27 cellular contexts compared by ENCODE assay signal in genomic region chr19:49774969-49775368, GRCh38. TPM values are rescaled to one million over a fixed set of nuclear protein-coding genes. Genes with fewer than 3 reads are reported as not detected.
A peak's percentile ranks its signal among the peaks of the same experiment; 100 is the strongest.
DNase-seq lines count a peak whose midpoint lies in the region; ATAC-seq, FAIRE-seq and TF ChIP-seq lines count a peak whose summit lies in the region.
"Had no signal": no experiment of that assay in that cellular context is flagged by ENCODE, and none has a peak within 500 bp of the region (broad histone marks: within the 10 kb centered on the region; RNA-seq: fewer than 3 reads in every experiment).

No MANE protein-coding gene starts in this region.

- H3K4me3 ChIP-seq in K562 = no peak overlapping the region
- no peak overlapping the region for H3K4me3 ChIP-seq in neutrophil (ENCODE audit: low read depth in 1 of 2, low read length in 1 of 2)
- no peak overlapping the region for H3K4me3 ChIP-seq in MM.1S (ENCODE audit: low read length)
- H3K4me3 ChIP-seq: A549; BLaER1 treated with 17β-estradiol and CSF1 and Interleukin-3, amounts not matched to agents 10 nM and 100 nM; HAP-1 had no signal

- H3K36me3 Mint-ChIP-seq in natural killer cell (no peaks in the 10 kb centered on the region), type B pancreatic cell (peaks cover 14% of the 10 kb centered on the region)
- no peaks in the 10 kb centered on the region for H3K36me3 Mint-ChIP-seq in natural killer cell treated with Interleukin-12 subunit alpha and Interleukin-12 subunit beta and Interleukin-15 and Interleukin-18, amount 100 ng/mL, for 72 hours

- POLR2A ChIA-PET in K562 (lab: Yijun Ruan, JAX) = no interaction called here

- peak overlapping the region; percentile 87 to 92 for H3K27ac Mint-ChIP-seq in natural killer cell
- H3K27ac Mint-ChIP-seq in natural killer cell treated with Interleukin-12 subunit alpha and Interleukin-12 subunit beta and Interleukin-15 and Interleukin-18, amount 100 ng/mL, for 72 hours = peak overlapping the region in 1 of 2 donors; percentile 89
- H3K27ac Mint-ChIP-seq in type B pancreatic cell = peak overlapping the region; percentile 98
- H3K27ac Mint-ChIP-seq: CD4-positive, alpha-beta T cell had no signal

- H3K36me3 ChIP-seq in K562 (ENCODE audit: control insufficient read depth, insufficient read depth, low read length) (peaks cover 53% of the 10 kb centered on the region), neutrophil (peaks cover 21% of the 10 kb centered on the region), MM.1S (replicated peaks; ENCODE audit: insufficient read depth, low read length) (no peaks in the 10 kb centered on the region)
- H3K36me3 ChIP-seq: BE2C, HAP-1 had no signal

- TF ChIP-seq EP300 in K562 (IDR thresholded peaks at IDR 0.05; ENCODE audit: low read length) = no peak

- no peaks in the 10 kb centered on the region for H3K27me3 Mint-ChIP-seq in natural killer cell (ENCODE audit: low read depth in 2 of 2)
- H3K27me3 Mint-ChIP-seq in natural killer cell treated with Interleukin-12 subunit alpha and Interleukin-12 subunit beta and Interleukin-15 and Interleukin-18, amount 100 ng/mL, for 72 hours = no peaks in the 10 kb centered on the region
- no peaks in the 10 kb centered on the region for H3K27me3 Mint-ChIP-seq in type B pancreatic cell
- H3K27me3 Mint-ChIP-seq: CD4-positive, alpha-beta T cell; CD8-positive, alpha-beta memory T cell had no signal

- no peaks in the 10 kb centered on the region for H3K9me2 ChIP-seq in MM.1S (replicated peaks; ENCODE audit: insufficient read depth, low read length)

- intact Hi-C loops in natural killer cell (cut with micrococcal nuclease) (no loop called here), K562 (cut with micrococcal nuclease) (no loop called here)

- DNase-seq in natural killer cell (no peak), K562 (ENCODE audit: extremely low read depth in 1 of 4, low spot score in 3 of 4) (no peak), type B pancreatic cell (ENCODE audit: extremely low spot score, unreplicated experiment) (no peak), MM.1S (no peak), EL (no peak)
- DNase-seq in natural killer cell treated with Interleukin-12 subunit alpha and Interleukin-12 subunit beta and Interleukin-15 and Interleukin-18, amount 100 ng/mL, for 72 hours (ENCODE audit: low spot score) = no peak
- no peak for DNase-seq in activated CD4-positive, alpha-beta T cell treated with anti-CD3 and anti-CD28 coated beads, Interleukin-2, amount 50 U/mL, for 1 hour
- DNase-seq: 8988T; ACHN; AML-193; BE2C; CD4-positive, alpha-beta T cell; CD8-positive, alpha-beta memory T cell; DMS 273 treated with DMSO at 0.1 percent for 48 hours; DMS79; GF-D8; GOT3 had no signal

- H3K4me1 Mint-ChIP-seq in natural killer cell (peaks cover 38 to 61% of the 10 kb centered on the region in 2 donors), type B pancreatic cell (ENCODE audit: unreplicated experiment) (peaks cover 16% of the 10 kb centered on the region)
- peaks cover 31 to 56% of the 10 kb centered on the region in 2 donors for H3K4me1 Mint-ChIP-seq in natural killer cell treated with Interleukin-12 subunit alpha and Interleukin-12 subunit beta and Interleukin-15 and Interleukin-18, amount 100 ng/mL, for 72 hours (ENCODE audit: low read depth in 2 of 2)

- no peak for FAIRE-seq in K562 (lab: Jason Lieb, UNC)
- FAIRE-seq: A549, D721Med, GM12891, GM18507, H54 had no signal

- TF ChIP-seq CTCF in natural killer cell (IDR thresholded peaks at IDR 0.05) (no peak), K562 (IDR thresholded peaks at IDR 0.05 in 2 of 3, conservative IDR thresholded peaks at IDR 0.05 in 1 of 3; ENCODE audit: insufficient read depth in 2 of 3, low read depth in 1 of 3, low read length in 3 of 3) (no peak), neutrophil (IDR thresholded peaks at IDR 0.05) (no peak), type B pancreatic cell (conservative IDR thresholded peaks at IDR 0.05) (no peak), MM.1S (IDR thresholded peaks at IDR 0.05; ENCODE audit: low read length) (no peak)

- no peaks in the 10 kb centered on the region for H3K27me3 ChIP-seq in K562 (ENCODE audit: control insufficient read depth in 2 of 2, insufficient read depth in 2 of 2, low read length in 2 of 2)
- H3K27me3 ChIP-seq in neutrophil = no peaks in the 10 kb centered on the region
- H3K27me3 ChIP-seq in MM.1S (replicated peaks; ENCODE audit: insufficient read depth, low read length) = no peaks in the 10 kb centered on the region
- H3K27me3 ChIP-seq: BE2C; BLaER1 treated with 17β-estradiol and CSF1 and Interleukin-3, amounts not matched to agents 10 nM and 100 nM had no signal

- peak overlapping the region in 1 of 2 experiments; percentile 84; a peak in 1 of 4 replicates for H3K9ac ChIP-seq in K562 (ENCODE audit: insufficient read depth in 1 of 2, low read depth in 2 of 2, low read length in 2 of 2)
- no peak overlapping the region for H3K9ac ChIP-seq in MM.1S (ENCODE audit: low read length)

- in situ Hi-C loops in K562 (cut with MboI) = no loop called here

- H2AFZ ChIP-seq in K562 (ENCODE audit: low read depth, low read length) (no peak overlapping the region), MM.1S (ENCODE audit: low read length) (no peak overlapping the region)

- no peaks in the 10 kb centered on the region for H3F3A ChIP-seq in MM.1S (ENCODE audit: insufficient read depth, low read length)

- TF ChIP-seq RAD21 in K562 (CRISPR knock-in tag; conservative IDR thresholded peaks at IDR 0.05 in 1 of 2, IDR thresholded peaks at IDR 0.05 in 1 of 2) = no peak

- no peak overlapping the region for H3K4me2 ChIP-seq in K562 (ENCODE audit: insufficient read depth, low read length)
- no peak overlapping the region for H3K4me2 ChIP-seq in MM.1S (ENCODE audit: low read depth, low read length)
- H3K4me2 ChIP-seq: A549; BLaER1 treated with 17β-estradiol and CSF1 and Interleukin-3, amounts not matched to agents 10 nM and 100 nM had no signal

- no TSS peak for BruUV-seq in K562 (replicated peaks; lab: Mats Ljungman, UMichigan)

- H3K9me3 ChIP-seq in K562 (replicated peaks; ENCODE audit: control insufficient read depth, insufficient read depth, low read depth, low read length) (no peaks in the 10 kb centered on the region), neutrophil (no peaks in the 10 kb centered on the region), MM.1S (replicated peaks; ENCODE audit: insufficient read depth, low read length) (no peaks in the 10 kb centered on the region)
- H3K9me3 ChIP-seq: A549; BE2C; BLaER1 treated with 17β-estradiol and CSF1 and Interleukin-3, amounts not matched to agents 10 nM and 100 nM; HAP-1 had no signal

- H3K9me3 Mint-ChIP-seq in natural killer cell = no peaks in the 10 kb centered on the region
- no peaks in the 10 kb centered on the region for H3K9me3 Mint-ChIP-seq in natural killer cell treated with Interleukin-12 subunit alpha and Interleukin-12 subunit beta and Interleukin-15 and Interleukin-18, amount 100 ng/mL, for 72 hours
- no peaks in the 10 kb centered on the region for H3K9me3 Mint-ChIP-seq in type B pancreatic cell
- H3K9me3 Mint-ChIP-seq: CD14-positive monocyte; CD4-positive, alpha-beta T cell; CD8-positive, alpha-beta memory T cell had no signal

- H3K9me1 ChIP-seq in K562 (ENCODE audit: control insufficient read depth, insufficient read depth, low read length) = peaks cover 2% of the 10 kb centered on the region

- CTCF ChIA-PET in K562 (lab: Yijun Ruan, JAX; ENCODE audit: low intra/inter-chr PET ratio) = no interaction called here

- H3K79me2 ChIP-seq in K562 (ENCODE audit: control insufficient read depth, insufficient read depth, low read length) (peaks cover 85% of the 10 kb centered on the region), MM.1S (ENCODE audit: low read length) (peaks cover 17% of the 10 kb centered on the region)

- ATAC-seq in natural killer cell (no peak), K562 (no peak)
- ATAC-seq in natural killer cell treated with Interleukin-12 subunit alpha and Interleukin-12 subunit beta and Interleukin-15 and Interleukin-18, amount 100 ng/mL, for 72 hours = no peak

- no peak for TF ChIP-seq POLR2A in K562 (conservative IDR thresholded peaks at IDR 0.05)

- H3K27ac ChIP-seq in K562 (ENCODE audit: extremely low read depth, low read depth, low read length) (peak overlapping the region; percentile 69; the same call in 2 of the 3 replicates), neutrophil (peak overlapping the region; percentile 56), MM.1S (ENCODE audit: low read length) (no peak overlapping the region)
- H3K27ac ChIP-seq: A549; BLaER1 treated with 17β-estradiol and CSF1 and Interleukin-3, amounts not matched to agents 10 nM and 100 nM had no signal

- H3K4me3 Mint-ChIP-seq in natural killer cell (no peak overlapping the region), type B pancreatic cell (no peak overlapping the region)
- no peak overlapping the region for H3K4me3 Mint-ChIP-seq in natural killer cell treated with Interleukin-12 subunit alpha and Interleukin-12 subunit beta and Interleukin-15 and Interleukin-18, amount 100 ng/mL, for 72 hours
- H3K4me3 Mint-ChIP-seq: CD14-positive monocyte; CD4-positive, alpha-beta T cell; CD8-positive, alpha-beta memory T cell had no signal

- 91% methylated on average over 8 of the region's 8 CpGs for WGBS in K562 (ENCODE audit: insufficient coverage, low coverage, missing lambda C conversion rate)

- peaks cover 45 to 65% of the 10 kb centered on the region in 2 experiments for H3K4me1 ChIP-seq in K562 (replicated peaks in 1 of 2; ENCODE audit: control insufficient read depth in 2 of 2, insufficient read depth in 2 of 2, low read length in 2 of 2)
- H3K4me1 ChIP-seq in neutrophil (ENCODE audit: control insufficient read depth in 1 of 2, insufficient read depth in 1 of 2, low read depth in 1 of 2, low read length in 1 of 2) = peaks cover 42 to 44% of the 10 kb centered on the region in 2 experiments
- no peaks in the 10 kb centered on the region for H3K4me1 ChIP-seq in MM.1S (ENCODE audit: low read length)
- H3K4me1 ChIP-seq: A549, BE2C, HAP-1 had no signal

- H4K20me1 ChIP-seq in K562 (replicated peaks; ENCODE audit: control insufficient read depth, insufficient read depth, low read length) (peaks cover 5% of the 10 kb centered on the region; the same call in 1 of the 2 replicates), MM.1S (ENCODE audit: insufficient read depth, low read length) (no peaks in the 10 kb centered on the region)

RNA-seq across cellular contexts. Expression of gene AP2A1, which starts 8.2 kb away (rescaled TPM):
- total RNA-seq in natural killer cell (100 to 1,000 TPM; 137 to 163 (median 161) TPM), K562 (2014; rRNA removed) (77.6 and 109 TPM in 2 replicates), K562 (2014; rRNA removed; fragmentation: Illumina TruSeq; extraction: Trizol) (21.5 and 23.4 TPM in 2 replicates), K562 (2015; rRNA removed; fragmentation: Illumina TruSeq; extraction: Trizol) (29.1 and 31.8 TPM in 2 replicates), K562 (2021) (138 and 150 TPM in 2 replicates), type B pancreatic cell (ENCODE audit: low replicate concordance) (75.2 and 82.9 TPM in 2 replicates)
- 100 to 1,000 TPM; 131 to 142 TPM for total RNA-seq in natural killer cell treated with Interleukin-12 subunit alpha and Interleukin-12 subunit beta and Interleukin-15 and Interleukin-18, amount 100 ng/mL, for 72 hours
- total RNA-seq in K562 (2011; cell fraction: chromatin; rRNA removed; ENCODE audit: low replicate concordance) = 142 and 352 TPM in 2 replicates
- total RNA-seq in K562 (2011; cell fraction: nucleolus; rRNA removed) = 179 and 183 TPM in 2 replicates
- total RNA-seq in K562 (2011; cell fraction: nucleoplasm; rRNA removed) = 173 and 215 TPM in 2 replicates
- polyA plus RNA-seq in K562 (2011; rRNA removed) (31.9 and 75.2 TPM in 2 replicates), K562 (2014; fragmentation: Illumina TruSeq; extraction: Trizol) (47.0 and 81.3 TPM in 2 replicates), K562 (2014; fragmentation: Nextera tagmentation; extraction: Ambion mirVana) (1 to 10 TPM in 1 of 2 experiments, under 1 TPM in 1; 0.55 to 1.5 TPM), K562 (2014; rRNA removed) (89.6 and 91.9 TPM in 2 replicates)
- polyA plus RNA-seq in K562 (2011; cell fraction: cytosol; rRNA removed) = 57.0 and 118 TPM in 2 replicates
- 98.4 and 141 TPM in 2 replicates for polyA plus RNA-seq in K562 (2011; cell fraction: nucleus; rRNA removed)
- polyA plus RNA-seq in K562 (2012) = 97.7 and 117 TPM in 2 replicates
- polyA minus RNA-seq in K562 (2011; rRNA and poly(A)+ RNA removed) = 65.8 and 75.2 TPM in 2 replicates
- polyA minus RNA-seq in K562 (2011; cell fraction: cytosol; rRNA and poly(A)+ RNA removed) = 102 and 161 TPM in 2 replicates
- 54.4 and 66.2 TPM in 2 replicates for polyA minus RNA-seq in K562 (2011; cell fraction: nucleus; rRNA and poly(A)+ RNA removed)

RNA-seq across cellular contexts. Expression of gene TSKS, which starts 11.9 kb away (rescaled TPM):
- total RNA-seq in natural killer cell (1 to 10 TPM in 2 of 3 donors, under 1 TPM in 1; 0.35 to 2.4 (median 1.7) TPM), K562 (2014; rRNA removed) (3.3 and 4.5 TPM in 2 replicates), K562 (2014; rRNA removed; fragmentation: Illumina TruSeq; extraction: Trizol) (0.64 and 0.80 TPM in 2 replicates), K562 (2015; rRNA removed; fragmentation: Illumina TruSeq; extraction: Trizol) (1.2 and 1.3 TPM in 2 replicates), K562 (2021) (2.3 and 2.4 TPM in 2 replicates), type B pancreatic cell (ENCODE audit: low replicate concordance) (not detected in 2 replicates)
- total RNA-seq in natural killer cell treated with Interleukin-12 subunit alpha and Interleukin-12 subunit beta and Interleukin-15 and Interleukin-18, amount 100 ng/mL, for 72 hours = under 1 TPM; 0.38 to 0.53 TPM
- total RNA-seq in K562 (2011; cell fraction: chromatin; rRNA removed; ENCODE audit: low replicate concordance) = 3.2 and 5.6 TPM in 2 replicates
- total RNA-seq in K562 (2011; cell fraction: nucleolus; rRNA removed) = 4.0 and 5.0 TPM in 2 replicates
- total RNA-seq in K562 (2011; cell fraction: nucleoplasm; rRNA removed) = 2.4 TPM in 2 replicates
- polyA plus RNA-seq in K562 (2011; rRNA removed) (0.75 and 1.4 TPM in 2 replicates), K562 (2014; fragmentation: Illumina TruSeq; extraction: Trizol) (0.70 and 1.2 TPM in 2 replicates), K562 (2014; fragmentation: Nextera tagmentation; extraction: Ambion mirVana) (under 1 TPM; 0.14 to 0.35 TPM), K562 (2014; rRNA removed) (1.9 and 2.2 TPM in 2 replicates)
- 1.0 and 1.6 TPM in 2 replicates for polyA plus RNA-seq in K562 (2011; cell fraction: cytosol; rRNA removed)
- polyA plus RNA-seq in K562 (2011; cell fraction: nucleus; rRNA removed) = 2.7 and 3.3 TPM in 2 replicates
- polyA plus RNA-seq in K562 (2012) = 2.9 and 4.5 TPM in 2 replicates
- 0.42 and 0.49 TPM in 2 replicates for polyA minus RNA-seq in K562 (2011; rRNA and poly(A)+ RNA removed)
- 0.86 and 1.0 TPM in 2 replicates for polyA minus RNA-seq in K562 (2011; cell fraction: cytosol; rRNA and poly(A)+ RNA removed)
- polyA minus RNA-seq in K562 (2011; cell fraction: nucleus; rRNA and poly(A)+ RNA removed) = 1.4 and 2.2 TPM in 2 replicates
- total RNA-seq: G401 had no signal
- polyA plus RNA-seq: A549; CD8-positive, alpha-beta memory T cell had no signal

RNA-seq across cellular contexts. Expression of gene FUZ, which starts 38.1 kb away (rescaled TPM):
- 10 to 100 TPM; 17.7 to 33.1 (median 20.6) TPM for total RNA-seq in natural killer cell
- 10 to 100 TPM; 10.7 to 18.0 TPM for total RNA-seq in natural killer cell treated with Interleukin-12 subunit alpha and Interleukin-12 subunit beta and Interleukin-15 and Interleukin-18, amount 100 ng/mL, for 72 hours
- total RNA-seq in K562 (2011; cell fraction: chromatin; rRNA removed; ENCODE audit: low replicate concordance) = 5.3 and 13.3 TPM in 2 replicates
- 8.2 and 9.1 TPM in 2 replicates for total RNA-seq in K562 (2011; cell fraction: nucleolus; rRNA removed)
- 8.2 and 8.4 TPM in 2 replicates for total RNA-seq in K562 (2011; cell fraction: nucleoplasm; rRNA removed)
- total RNA-seq in K562 (2014; rRNA removed) = 6.6 and 10.6 TPM in 2 replicates
- total RNA-seq in K562 (2014; rRNA removed; fragmentation: Illumina TruSeq; extraction: Trizol) = 1.9 and 3.5 TPM in 2 replicates
- total RNA-seq in K562 (2015; rRNA removed; fragmentation: Illumina TruSeq; extraction: Trizol) = 2.9 and 3.8 TPM in 2 replicates
- total RNA-seq in K562 (2021) = 6.7 and 7.6 TPM in 2 replicates
- 2.7 and 3.6 TPM in 2 replicates for polyA plus RNA-seq in K562 (2011; rRNA removed)
- polyA plus RNA-seq in K562 (2011; cell fraction: cytosol; rRNA removed) = 4.8 and 5.7 TPM in 2 replicates
- polyA plus RNA-seq in K562 (2011; cell fraction: nucleus; rRNA removed) = 7.4 and 9.5 TPM in 2 replicates
- polyA plus RNA-seq in K562 (2012) = 6.3 and 6.4 TPM in 2 replicates
- polyA plus RNA-seq in K562 (2014; fragmentation: Illumina TruSeq; extraction: Trizol) = 3.2 and 4.5 TPM in 2 replicates
- polyA plus RNA-seq in K562 (2014; fragmentation: Nextera tagmentation; extraction: Ambion mirVana) = under 1 TPM in 1 of 2 experiments, not detected in 1; 0.17 TPM
- polyA plus RNA-seq in K562 (2014; rRNA removed) = 4.7 and 11.5 TPM in 2 replicates
- polyA minus RNA-seq in K562 (2011; rRNA and poly(A)+ RNA removed) = 2.0 and 2.2 TPM in 2 replicates
- polyA minus RNA-seq in K562 (2011; cell fraction: cytosol; rRNA and poly(A)+ RNA removed) = 2.6 and 6.6 TPM in 2 replicates
- 1.2 and 3.7 TPM in 2 replicates for polyA minus RNA-seq in K562 (2011; cell fraction: nucleus; rRNA and poly(A)+ RNA removed)
- total RNA-seq in type B pancreatic cell (ENCODE audit: low replicate concordance) = 26.8 and 29.3 TPM in 2 replicates

RNA-seq across cellular contexts. Expression of gene MED25, which starts 43.1 kb away (rescaled TPM):
- total RNA-seq in natural killer cell = 100 to 1,000 TPM in 1 of 3 donors, 10 to 100 TPM in 2; 64.2 to 132 (median 69.5) TPM
- 10 to 100 TPM; 48.0 to 64.6 TPM for total RNA-seq in natural killer cell treated with Interleukin-12 subunit alpha and Interleukin-12 subunit beta and Interleukin-15 and Interleukin-18, amount 100 ng/mL, for 72 hours
- total RNA-seq in K562 (2011; cell fraction: chromatin; rRNA removed; ENCODE audit: low replicate concordance) = 109 and 190 TPM in 2 replicates
- 97.8 and 99.2 TPM in 2 replicates for total RNA-seq in K562 (2011; cell fraction: nucleolus; rRNA removed)
- 109 and 111 TPM in 2 replicates for total RNA-seq in K562 (2011; cell fraction: nucleoplasm; rRNA removed)
- total RNA-seq in K562 (2014; rRNA removed) = 19.3 and 30.1 TPM in 2 replicates
- 15.7 and 17.1 TPM in 2 replicates for total RNA-seq in K562 (2014; rRNA removed; fragmentation: Illumina TruSeq; extraction: Trizol)
- 14.5 and 16.0 TPM in 2 replicates for total RNA-seq in K562 (2015; rRNA removed; fragmentation: Illumina TruSeq; extraction: Trizol)
- total RNA-seq in K562 (2021) = 83.5 and 93.9 TPM in 2 replicates
- polyA plus RNA-seq in K562 (2011; rRNA removed) = 23.0 and 31.0 TPM in 2 replicates
- polyA plus RNA-seq in K562 (2011; cell fraction: cytosol; rRNA removed) = 18.3 and 19.6 TPM in 2 replicates
- polyA plus RNA-seq in K562 (2011; cell fraction: nucleus; rRNA removed) = 111 and 131 TPM in 2 replicates
- 57.3 and 63.8 TPM in 2 replicates for polyA plus RNA-seq in K562 (2012)
- polyA plus RNA-seq in K562 (2014; fragmentation: Illumina TruSeq; extraction: Trizol) = 56.7 and 72.9 TPM in 2 replicates
- polyA plus RNA-seq in K562 (2014; fragmentation: Nextera tagmentation; extraction: Ambion mirVana) = 1 to 10 TPM; 4.1 to 4.4 TPM
- polyA plus RNA-seq in K562 (2014; rRNA removed) = 37.8 and 40.3 TPM in 2 replicates
- polyA minus RNA-seq in K562 (2011; rRNA and poly(A)+ RNA removed) = 20.8 and 22.4 TPM in 2 replicates
- polyA minus RNA-seq in K562 (2011; cell fraction: cytosol; rRNA and poly(A)+ RNA removed) = 35.9 and 50.9 TPM in 2 replicates
- polyA minus RNA-seq in K562 (2011; cell fraction: nucleus; rRNA and poly(A)+ RNA removed) = 38.8 and 53.6 TPM in 2 replicates
- total RNA-seq in type B pancreatic cell (ENCODE audit: low replicate concordance) = 88.5 and 88.9 TPM in 2 replicates
